1 cellular context compared by ENCODE assay signal in genomic region chr9:37302277-37302676, GRCh38.
TF ChIP-seq lines count a peak whose summit lies in the region.

No MANE protein-coding gene starts in this region.

TF ChIP-seq in GM12878, 131 proteins besides CTCF, POLR2A, EP300 and RAD21 (continued from another document):
- TF ChIP-seq HSF1 (IDR thresholded peaks at IDR 0.05; ENCODE audit: low read depth, low read length) (no peak), PAX8 (IDR thresholded peaks at IDR 0.05) (0 out of 2 replicates have a peak, but pooled peaks have one; percentile 34)
